ENCODE assay signal across 24 cellular contexts in the genomic region with DNA sequence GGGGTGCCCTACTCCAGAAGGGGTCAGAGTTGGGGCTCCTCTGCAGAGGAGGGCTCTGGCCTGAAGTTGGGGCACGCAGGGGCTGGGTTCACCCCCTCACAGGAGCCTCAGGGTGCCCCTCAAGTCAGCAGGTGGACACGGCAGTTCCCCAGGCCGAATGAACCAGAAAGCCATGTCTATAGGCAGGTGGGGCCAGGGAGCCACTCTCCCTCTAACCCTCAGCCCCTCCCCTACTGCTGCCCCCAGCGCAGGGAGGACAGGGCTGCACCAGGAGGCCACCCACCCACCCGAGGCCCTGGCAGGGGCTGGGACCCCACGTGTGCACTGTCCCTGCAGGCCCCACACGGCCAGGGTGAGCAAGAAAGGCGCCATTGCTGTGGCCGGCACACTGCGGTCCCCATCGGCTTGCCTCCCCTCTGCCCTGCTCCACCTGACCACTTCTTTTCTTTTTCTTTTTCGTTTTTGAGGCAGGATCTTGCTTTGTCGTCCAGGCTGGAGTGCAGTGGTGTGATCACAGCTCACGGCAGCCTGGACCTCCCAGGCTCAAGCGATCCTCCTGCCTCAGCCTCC.
"Had no signal": no experiment of that assay in that cellular context is flagged by ENCODE, and none has a peak within 500 bp of the region (broad histone marks: within the 10 kb centered on the region; RNA-seq: fewer than 3 reads in every experiment).

No MANE protein-coding gene starts in this region.

- H3K36me3 ChIP-seq: esophagus muscularis mucosa, gastroesophageal sphincter, stomach had no signal

- H3K27me3 Mint-ChIP-seq: activated CD8-positive, alpha-beta T cell treated with anti-CD3 and anti-CD28 coated beads for 36 hours; activated naive CD8-positive, alpha-beta T cell treated with anti-CD3 and anti-CD28 coated beads for 36 hours; activated T-helper 17 cell treated with anti-CD3 and anti-CD28 coated beads, Interleukin-2, amount 50 U/mL, for 72 hours had no signal

- DNase-seq: activated CD4-positive, alpha-beta T cell treated with anti-CD3 and anti-CD28 coated beads for 48 hours; activated CD4-positive, CD25-positive, alpha-beta regulatory T cell; activated naive CD4-positive, alpha-beta T cell; activated naive CD8-positive, alpha-beta T cell treated with anti-CD3 and anti-CD28 coated beads for 36 hours; activated T-cell treated with anti-CD3 and anti-CD28 coated beads, Interleukin-2, amount 50 U/mL, for 1 hour; amniotic stem cell; effector CD8-positive, alpha-beta T cell; islet precursor cell; occipital lobe; small intestine; stimulated activated CD4-positive, alpha-beta T cell treated with anti-CD3 and anti-CD28 coated beads, Interleukin-15, amount 100 ng/mL, for 24 hours; stimulated activated CD4-positive, alpha-beta T cell treated with anti-CD3 and anti-CD28 coated beads, Interleukin-2, amount 100 ng/mL, for 48 hours; stomach; trophoblast cell had no signal

- H3K9me3 Mint-ChIP-seq: activated CD8-positive, alpha-beta T cell treated with anti-CD3 and anti-CD28 coated beads for 36 hours; activated naive CD8-positive, alpha-beta T cell treated with anti-CD3 and anti-CD28 coated beads for 36 hours; activated T-helper 17 cell treated with anti-CD3 and anti-CD28 coated beads, Interleukin-2, amount 50 U/mL, for 72 hours; dendritic cell treated with granulocyte-macrophage colony-stimulating factor and Interleukin-4, amounts not matched to agents 40 ng/mL and 50 ng/mL, for 4 days; memory B cell; nephron; T-helper 2 cell treated with Interferon-gamma antibody and Interleukin-4, amounts not matched to agents 5 μg/mL and 100 μg/mL, for 36 hours had no signal

- H3K4me3 ChIP-seq: esophagus muscularis mucosa, gastroesophageal sphincter, stomach had no signal

- H3K36me3 Mint-ChIP-seq: activated naive CD8-positive, alpha-beta T cell treated with anti-CD3 and anti-CD28 coated beads for 36 hours had no signal

- H3K27ac Mint-ChIP-seq: activated CD8-positive, alpha-beta T cell treated with anti-CD3 and anti-CD28 coated beads for 36 hours; activated naive CD8-positive, alpha-beta T cell treated with anti-CD3 and anti-CD28 coated beads for 36 hours; activated T-helper 17 cell treated with anti-CD3 and anti-CD28 coated beads, Interleukin-2, amount 50 U/mL, for 72 hours; dendritic cell treated with granulocyte-macrophage colony-stimulating factor and Interleukin-4, amounts not matched to agents 40 ng/mL and 50 ng/mL, for 4 days; memory B cell; nephron; progenitor cell of endocrine pancreas; T-helper 2 cell treated with Interferon-gamma antibody and Interleukin-4, amounts not matched to agents 5 μg/mL and 100 μg/mL, for 36 hours had no signal

- H3K4me3 Mint-ChIP-seq: activated CD8-positive, alpha-beta T cell treated with anti-CD3 and anti-CD28 coated beads for 36 hours; activated T-helper 17 cell treated with anti-CD3 and anti-CD28 coated beads, Interleukin-2, amount 50 U/mL, for 72 hours; dendritic cell treated with granulocyte-macrophage colony-stimulating factor and Interleukin-4, amounts not matched to agents 40 ng/mL and 50 ng/mL, for 4 days; memory B cell; T-helper 2 cell treated with Interferon-gamma antibody and Interleukin-4, amounts not matched to agents 5 μg/mL and 100 μg/mL, for 36 hours had no signal

- H3K4me1 Mint-ChIP-seq: activated T-helper 17 cell treated with anti-CD3 and anti-CD28 coated beads, Interleukin-2, amount 50 U/mL, for 72 hours had no signal

- H3K4me1 ChIP-seq: gastroesophageal sphincter had no signal

- ATAC-seq: activated T-helper 17 cell treated with anti-CD3 and anti-CD28 coated beads, Interleukin-2, amount 50 U/mL, for 72 hours; gastroesophageal sphincter; left lobe of liver had no signal

- H3K9me3 ChIP-seq: esophagus muscularis mucosa, gastroesophageal sphincter, stomach had no signal
